ENCODE assay signal across 8 cellular contexts in the genomic region with DNA sequence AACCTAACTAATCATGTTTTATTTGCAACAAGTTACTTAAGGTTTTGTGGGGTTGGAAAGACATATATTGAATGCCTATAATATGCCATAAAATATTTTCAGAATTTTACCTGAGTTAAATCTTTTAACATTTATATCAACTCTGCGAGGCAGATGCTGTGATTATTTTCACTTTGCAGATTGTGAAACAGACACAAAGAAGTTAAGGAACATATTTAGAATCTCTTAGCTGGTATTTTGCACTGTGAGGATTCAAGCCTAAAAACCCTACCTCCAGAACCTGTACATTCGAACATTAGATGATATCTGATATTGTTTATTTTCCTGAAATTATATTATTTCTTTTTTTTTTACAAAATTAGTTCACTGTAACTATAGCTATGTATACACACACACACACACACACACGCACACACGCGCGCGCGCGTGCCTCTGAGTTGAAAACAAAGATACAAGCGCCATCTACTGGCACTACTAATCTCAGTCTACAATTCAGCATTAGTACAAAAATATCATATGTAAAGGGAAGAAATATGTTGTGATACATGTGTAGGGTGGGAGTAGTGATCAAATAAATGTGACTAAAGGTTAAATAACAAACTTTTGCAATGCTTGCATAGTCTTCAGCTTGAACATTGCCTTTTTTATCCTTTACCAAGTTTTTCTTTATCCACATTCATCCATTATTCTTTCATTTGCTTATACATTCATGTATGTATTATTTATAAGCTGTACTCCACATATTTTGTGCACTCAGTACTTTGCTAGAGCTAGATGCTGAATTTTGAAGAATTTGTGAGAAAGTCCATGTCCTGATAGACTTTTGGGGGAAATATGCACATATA.
A peak's percentile ranks its signal among the peaks of the same experiment; 100 is the strongest.
DNase-seq lines count a peak whose midpoint lies in the region; ATAC-seq, FAIRE-seq and TF ChIP-seq lines count a peak whose summit lies in the region.

No MANE protein-coding gene starts in this region.

- H3K4me1 ChIP-seq in keratinocyte (ENCODE audit: control insufficient read depth, extremely low read depth, insufficient read depth, low read length), result peaks cover 3% of the 10 kb centered on the region

- DNase-seq in NK-92 treated with Interleukin-12 subunit alpha and Interleukin-12 subunit beta, amount 100 ng/mL, for 24 hours (lab: John Stamatoyannopoulos, UW), result peak; percentile 10
- DNase-seq in NK-92 (lab: John Stamatoyannopoulos, UW; ENCODE audit: unreplicated experiment) (no peak), NCI-H2107 treated with DMSO at 0.1 percent for 48 hours (lab: John Stamatoyannopoulos, UW; ENCODE audit: unreplicated experiment) (peak; percentile 1), T47D (ENCODE audit: low read depth in 1 of 2, low spot score in 1 of 2) (peak; percentile 4 to 78), keratinocyte (ENCODE audit: low read depth, low spot score) (no peak)
- peak; percentile 24 to 27 for DNase-seq in stimulated activated CD4-positive, alpha-beta T cell treated with anti-CD3 and anti-CD28 coated beads, Interleukin-1b, Interleukin-23, amount 100 ng/mL, for 1 hour (ENCODE audit: low read depth in 2 of 2)

- no peak for FAIRE-seq in keratinocyte (lab: Jason Lieb, UNC)

- H3K36me3 ChIP-seq in keratinocyte (ENCODE audit: control insufficient read depth in 2 of 2, extremely low read depth in 1 of 2, insufficient read depth in 2 of 2, low read length in 2 of 2), result no peaks in the 10 kb centered on the region

- no peaks in the 10 kb centered on the region for H3K79me2 ChIP-seq in keratinocyte (ENCODE audit: control insufficient read depth, insufficient read depth, low read length)

- in situ Hi-C loops in T47D (cut with HindIII; ENCODE audit: low pct_unique_long_range_greater_than_20kb, low sequenced_read_pairs), result no loop called here

- no peak overlapping the region for H3K9ac ChIP-seq in keratinocyte (ENCODE audit: control insufficient read depth, extremely low read depth, insufficient read depth, low read length)

- H3K27ac ChIP-seq in VCaP, result no peak overlapping the region
- H3K27ac ChIP-seq in keratinocyte (ENCODE audit: control insufficient read depth, insufficient read depth, low read length), result no peak overlapping the region

- ATAC-seq in HG02973 (IDR thresholded peaks at IDR 0.05; ENCODE audit: unreplicated experiment), result peak; percentile 93

- peak overlapping the region; percentile 12 for H2AFZ ChIP-seq in keratinocyte (ENCODE audit: control insufficient read depth, low read length)

- H3K4me2 ChIP-seq in keratinocyte (ENCODE audit: control insufficient read depth, extremely low read depth, insufficient read depth, low read depth, low read length), result peak overlapping the region; percentile 71

- no peaks in the 10 kb centered on the region for H4K20me1 ChIP-seq in keratinocyte (ENCODE audit: control insufficient read depth, extremely low read depth, insufficient read depth, low read length)

- TF ChIP-seq CTCF in VCaP (conservative IDR thresholded peaks at IDR 0.05), result peak; percentile 90
- peak; percentile 64 to 72 (median 69) for TF ChIP-seq CTCF in keratinocyte (optimal IDR thresholded peaks at IDR 0.05 in 1 of 3, IDR thresholded peaks at IDR 0.05 in 1 of 3, conservative IDR thresholded peaks at IDR 0.05 in 1 of 3; ENCODE audit: extremely low read depth in 1 of 3, insufficient read depth in 2 of 3, low read length in 3 of 3)

- H3K9me3 ChIP-seq in keratinocyte (ENCODE audit: control insufficient read depth, low read depth, low read length), result no peaks in the 10 kb centered on the region

- dilution Hi-C loops in keratinocyte (cut with MboI; ENCODE audit: extremely low pct_ligation_motif_present, low sequenced_read_pairs), result no loop called here

- peak overlapping the region in 2 of 3 experiments; percentile 22 to 34 for H3K4me3 ChIP-seq in keratinocyte (ENCODE audit: control insufficient read depth in 2 of 3, extremely low read depth in 1 of 3, insufficient read depth in 2 of 3, low read depth in 1 of 3, low read length in 3 of 3)

- no peaks in the 10 kb centered on the region for H3K27me3 ChIP-seq in keratinocyte (ENCODE audit: control insufficient read depth, extremely low read depth, insufficient read depth, low read length)

- H3K9me1 ChIP-seq in keratinocyte (ENCODE audit: control insufficient read depth, extremely low read depth, insufficient read depth, low read length), result no peaks in the 10 kb centered on the region

Comparison
In these comparisons a context has a peak if more than half of its experiments do, and no peak if none do; other contexts are left out.
1. DNase-seq: peak in NK-92 treated with Interleukin-12 subunit alpha and Interleukin-12 subunit beta, amount 100 ng/mL, for 24 hours (single experiment), NCI-H2107 treated with DMSO at 0.1 percent for 48 hours (single experiment), T47D (2 of 2) and stimulated activated CD4-positive, alpha-beta T cell treated with anti-CD3 and anti-CD28 coated beads, Interleukin-1b, Interleukin-23, amount 100 ng/mL, for 1 hour (2 of 2); none in NK-92 (single experiment) and keratinocyte (single experiment).